9 cellular contexts compared by ENCODE assay signal in the genomic region with DNA sequence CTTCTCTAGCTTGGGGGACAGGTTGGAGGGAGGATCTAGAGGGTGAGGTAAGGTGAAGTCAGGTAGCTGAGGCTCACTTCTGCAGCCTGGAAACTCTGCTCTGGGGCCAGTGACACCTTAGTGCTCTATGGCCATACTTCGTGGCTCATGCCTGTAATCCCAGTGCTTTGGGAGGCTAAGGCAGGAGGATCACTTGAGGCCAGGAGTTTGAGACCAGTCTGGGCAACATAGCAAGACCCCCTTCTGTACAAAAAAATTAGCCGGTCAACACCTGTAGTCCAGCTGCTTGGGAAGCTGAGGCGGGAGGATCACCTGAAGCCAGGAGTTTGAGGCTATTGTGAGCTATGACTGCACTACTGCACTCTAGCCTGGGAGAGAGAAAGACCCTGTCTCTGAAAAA. TPM values are rescaled to one million over a fixed set of nuclear protein-coding genes. Genes with fewer than 3 reads are reported as not detected.
DNase-seq lines count a peak whose midpoint lies in the region; FAIRE-seq and TF ChIP-seq lines count a peak whose summit lies in the region.
"Had no signal": no experiment of that assay in that cellular context is flagged by ENCODE, and none has a peak within 500 bp of the region (broad histone marks: within the 10 kb centered on the region; RNA-seq: fewer than 3 reads in every experiment).

No MANE protein-coding gene starts in this region.

- no peak for TF ChIP-seq POLR2A in endothelial cell of umbilical vein (IDR thresholded peaks at IDR 0.05; ENCODE audit: low read depth, low read length)

- H3K79me2 ChIP-seq in OCI-LY3 (ENCODE audit: low read length) (no peaks in the 10 kb centered on the region), endothelial cell of umbilical vein (ENCODE audit: control insufficient read depth, insufficient read depth, low read length) (peaks cover 91% of the 10 kb centered on the region), trophoblast cell (ENCODE audit: control insufficient read depth, insufficient read depth, low read length, poor library complexity) (peaks cover 51% of the 10 kb centered on the region)

- H3K14ac ChIP-seq in trophoblast cell (ENCODE audit: low read length): no peak overlapping the region

- H4K8ac ChIP-seq in trophoblast cell (ENCODE audit: low read depth, low read length): peak overlapping the region; percentile 21

- H3K4me3 Mint-ChIP-seq in glutamatergic neuron (ENCODE audit: unreplicated experiment): no peak overlapping the region

- DNase-seq in AG10803 (ENCODE audit: low read depth): no peak
- DNase-seq in endothelial cell of umbilical vein (ENCODE audit: low read depth, low spot score): no peak
- no peak for DNase-seq in trophoblast cell
- DNase-seq in ecto neural progenitor cell (ENCODE audit: low spot score): no peak
- no peak for DNase-seq in glutamatergic neuron
- no peak for DNase-seq in HAP-1 (ENCODE audit: low spot score in 2 of 2)
- DNase-seq in activated CD4-positive, alpha-beta T cell treated with anti-CD3 and anti-CD28 coated beads, Interleukin-2, amount 50 U/mL, for 1 hour: no peak

- TF ChIP-seq CTCF in AG10803 (conservative IDR thresholded peaks at IDR 0.05; ENCODE audit: low read length) (no peak), OCI-LY3 (IDR thresholded peaks at IDR 0.05; ENCODE audit: low read depth, low read length) (no peak), endothelial cell of umbilical vein (IDR thresholded peaks at IDR 0.05; ENCODE audit: extremely low read depth in 1 of 2, insufficient read depth in 1 of 2, low read depth in 1 of 2, low read length in 2 of 2) (no peak), glutamatergic neuron (IDR thresholded peaks at IDR 0.05; ENCODE audit: partially characterized antibody, unreplicated experiment) (no peak)

- H3K27ac ChIP-seq in OCI-LY3 (ENCODE audit: low read length) (no peak overlapping the region), endothelial cell of umbilical vein (ENCODE audit: insufficient read depth, low read depth, low read length) (no peak overlapping the region), trophoblast cell (ENCODE audit: low read depth, low read length) (peak overlapping the region; percentile 82)

- H2AFZ ChIP-seq in OCI-LY3 (ENCODE audit: low read depth, low read length) (no peak overlapping the region), endothelial cell of umbilical vein (ENCODE audit: low read depth, low read length) (no peak overlapping the region), trophoblast cell (ENCODE audit: insufficient read depth, low read length, poor library complexity) (no peak overlapping the region)

- H3K23ac ChIP-seq in trophoblast cell (ENCODE audit: low read length): no peak overlapping the region

- peak overlapping the region; percentile 60 for H3K4ac ChIP-seq in trophoblast cell (ENCODE audit: low read depth, low read length)

- peaks cover 2% of the 10 kb centered on the region for H3K9me3 Mint-ChIP-seq in glutamatergic neuron (ENCODE audit: unreplicated experiment)

- H2BK120ac ChIP-seq in trophoblast cell (ENCODE audit: insufficient read depth, low read length, poor library complexity): peak overlapping the region; percentile 3

- peaks cover 9% of the 10 kb centered on the region for H3K27me3 Mint-ChIP-seq in glutamatergic neuron (ENCODE audit: unreplicated experiment)

- intact Hi-C loops in endothelial cell of umbilical vein (cut with micrococcal nuclease): loop anchor here (5.0 kb wide), 1 partner anchor 382 kb away; the partner anchor contains the start of gene MEF2D

- CTCF ChIA-PET in endothelial cell of umbilical vein (lab: Charles Lee): interaction anchor here (1.0 to 13.3 kb wide), 5 partner anchors 8 to 105 kb away, joined by 3 to 283 read pairs (median 6); no protein-coding TSS in a partner anchor

- peak overlapping the region; percentile 52 for H2BK5ac ChIP-seq in trophoblast cell (ENCODE audit: low read depth, low read length, poor library complexity)

- FAIRE-seq in endothelial cell of umbilical vein (lab: Jason Lieb, UNC): peak; percentile 48

- no peaks in the 10 kb centered on the region for H3K9me3 ChIP-seq in OCI-LY3 (ENCODE audit: insufficient read depth, low read length)
- H3K9me3 ChIP-seq in endothelial cell of umbilical vein (replicated peaks; ENCODE audit: control insufficient read depth, insufficient read depth, low read length): no peaks in the 10 kb centered on the region
- H3K9me3 ChIP-seq in trophoblast cell (ENCODE audit: insufficient read depth, low read depth, low read length): no peaks in the 10 kb centered on the region
- no peaks in the 10 kb centered on the region for H3K9me3 ChIP-seq in HAP-1
- H3K9me3 ChIP-seq: mucosa of descending colon had no signal

- peaks cover 30% of the 10 kb centered on the region for H3K4me1 Mint-ChIP-seq in glutamatergic neuron (ENCODE audit: low read depth, unreplicated experiment)

- H3K27ac Mint-ChIP-seq in glutamatergic neuron (ENCODE audit: unreplicated experiment): no peak overlapping the region

- H3K36me3 ChIP-seq in OCI-LY3 (replicated peaks; ENCODE audit: low read depth, low read length) (no peaks in the 10 kb centered on the region), endothelial cell of umbilical vein (ENCODE audit: control insufficient read depth in 2 of 2, extremely low read depth in 1 of 2, insufficient read depth in 2 of 2, low read length in 2 of 2) (peaks cover 0 to 4% of the 10 kb centered on the region in 2 experiments), trophoblast cell (ENCODE audit: control insufficient read depth in 1 of 2, insufficient read depth in 2 of 2, low read length in 2 of 2) (peaks cover 3 to 13% of the 10 kb centered on the region in 2 experiments), HAP-1 (replicated peaks) (peaks cover 30% of the 10 kb centered on the region)

- H3K9ac ChIP-seq in OCI-LY3 (ENCODE audit: low read length): no peak overlapping the region
- no peak overlapping the region for H3K9ac ChIP-seq in endothelial cell of umbilical vein (replicated peaks; ENCODE audit: extremely low read depth, insufficient read depth, low read length)
- H3K9ac ChIP-seq in trophoblast cell (ENCODE audit: low read length): no peak overlapping the region

- H4K12ac ChIP-seq in trophoblast cell (ENCODE audit: low read depth, low read length): no peak overlapping the region

- H3K36me3 Mint-ChIP-seq in glutamatergic neuron (ENCODE audit: unreplicated experiment): no peaks in the 10 kb centered on the region

- peak overlapping the region; percentile 29 for H3K4me2 ChIP-seq in OCI-LY3 (ENCODE audit: low read length)
- peak overlapping the region; percentile 29 for H3K4me2 ChIP-seq in endothelial cell of umbilical vein (ENCODE audit: insufficient read depth, low read length)
- no peak overlapping the region for H3K4me2 ChIP-seq in trophoblast cell (ENCODE audit: low read length)

- BruUV-seq in endothelial cell of umbilical vein (replicated peaks; lab: Mats Ljungman, UMichigan): no TSS peak

- no peak overlapping the region for H2AK5ac ChIP-seq in trophoblast cell (ENCODE audit: low read length)

- in situ Hi-C loops in HAP-1 (cut with MboI; ENCODE audit: low sequenced_read_pairs): no loop called here

- dilution Hi-C loops in endothelial cell of umbilical vein (cut with MboI; ENCODE audit: extremely low pct_ligation_motif_present, low sequenced_read_pairs): no loop called here

- peak overlapping the region; percentile 19 for H2BK12ac ChIP-seq in trophoblast cell (ENCODE audit: low read length)

- H4K20me1 ChIP-seq in OCI-LY3 (ENCODE audit: insufficient read depth, low read length) (peaks cover 2% of the 10 kb centered on the region; the same call in 1 of the 2 replicates), endothelial cell of umbilical vein (replicated peaks; ENCODE audit: control insufficient read depth, extremely low read depth, insufficient read depth, low read length) (no peaks in the 10 kb centered on the region)

- H3K4me3 ChIP-seq in AG10803 (ENCODE audit: low read length): peak overlapping the region; percentile 100
- H3K4me3 ChIP-seq in OCI-LY3 (ENCODE audit: low read length): no peak overlapping the region
- no peak overlapping the region for H3K4me3 ChIP-seq in endothelial cell of umbilical vein (replicated peaks in 1 of 3; ENCODE audit: insufficient read depth in 1 of 3, low read depth in 1 of 3, low read length in 3 of 3)
- H3K4me3 ChIP-seq in trophoblast cell (ENCODE audit: low read depth, low read length): no peak overlapping the region
- no peak overlapping the region for H3K4me3 ChIP-seq in HAP-1
- H3K4me3 ChIP-seq: mucosa of descending colon had no signal

- peaks cover 44% of the 10 kb centered on the region for H3K4me1 ChIP-seq in OCI-LY3 (ENCODE audit: low read length)
- H3K4me1 ChIP-seq in endothelial cell of umbilical vein (ENCODE audit: control insufficient read depth, extremely low read depth, insufficient read depth, low read length): peaks cover 69% of the 10 kb centered on the region
- H3K4me1 ChIP-seq in trophoblast cell (ENCODE audit: control insufficient read depth in 1 of 2, insufficient read depth in 2 of 2, low read length in 2 of 2): peaks cover 58 to 64% of the 10 kb centered on the region in 2 experiments
- peaks cover 45% of the 10 kb centered on the region for H3K4me1 ChIP-seq in HAP-1

- no peaks in the 10 kb centered on the region for H3K9me1 ChIP-seq in endothelial cell of umbilical vein (replicated peaks; ENCODE audit: control insufficient read depth, extremely low read depth, insufficient read depth, low read length)

- H4K91ac ChIP-seq in trophoblast cell (ENCODE audit: low read depth, low read length): peak overlapping the region; percentile 40

- peak overlapping the region; percentile 58 for H3K18ac ChIP-seq in trophoblast cell (ENCODE audit: low read length)

- WGBS in trophoblast cell (ENCODE audit: extremely low coverage, insufficient coverage, insufficient read length): no CpG with 5 or more reads among the region's 3 CpGs

- peaks cover 43% of the 10 kb centered on the region for H3K27me3 ChIP-seq in OCI-LY3 (ENCODE audit: low read depth, low read length)
- H3K27me3 ChIP-seq in endothelial cell of umbilical vein (ENCODE audit: control insufficient read depth in 2 of 2, insufficient read depth in 2 of 2, low read length in 2 of 2): no peaks in the 10 kb centered on the region
- no peaks in the 10 kb centered on the region for H3K27me3 ChIP-seq in trophoblast cell (ENCODE audit: insufficient read depth, low read length)
- H3K27me3 ChIP-seq in HAP-1 (ENCODE audit: low read depth): no peaks in the 10 kb centered on the region

- H3K79me1 ChIP-seq in trophoblast cell (ENCODE audit: low read length): peaks cover 60% of the 10 kb centered on the region

- POLR2A ChIA-PET in endothelial cell of umbilical vein (lab: Charles Lee): interaction anchor here (0.8 to 1.1 kb wide), 2 partner anchors 9 to 1116 kb away, joined by 4 read pairs; no protein-coding TSS in a partner anchor

RNA-seq across cellular contexts. Expression of gene LMNA, which starts 5.8 kb away (rescaled TPM):
- total RNA-seq in endothelial cell of umbilical vein (715 and 742 TPM in 2 replicates), glutamatergic neuron (ENCODE audit: unreplicated experiment) (47.7 TPM)
- polyA plus RNA-seq in endothelial cell of umbilical vein: 371 and 461 TPM in 2 replicates
- 321 and 340 TPM in 2 replicates for polyA plus RNA-seq in endothelial cell of umbilical vein (2011; cell fraction: cytosol; rRNA removed)
- polyA plus RNA-seq in endothelial cell of umbilical vein (2011; cell fraction: nucleus; rRNA removed): 623 and 650 TPM in 2 replicates
- polyA plus RNA-seq in endothelial cell of umbilical vein (2012): 280 and 286 TPM in 2 replicates
- 205 and 294 TPM in 2 replicates for polyA minus RNA-seq in endothelial cell of umbilical vein
- 389 TPM for polyA minus RNA-seq in endothelial cell of umbilical vein (2011; cell fraction: cytosol; rRNA and poly(A)+ RNA removed)
- 132 and 240 TPM in 2 replicates for polyA minus RNA-seq in endothelial cell of umbilical vein (2011; cell fraction: nucleus; rRNA and poly(A)+ RNA removed)
- polyA plus RNA-seq in trophoblast cell (2013): 414 and 457 TPM in 2 replicates

RNA-seq across cellular contexts. Expression of gene SEMA4A, which starts 33.1 kb away (rescaled TPM):
- total RNA-seq in endothelial cell of umbilical vein (1.5 and 1.6 TPM in 2 replicates), glutamatergic neuron (ENCODE audit: unreplicated experiment) (4.0 TPM)
- 0.97 and 1.5 TPM in 2 replicates for polyA plus RNA-seq in endothelial cell of umbilical vein
- 0.43 and 0.76 TPM in 2 replicates for polyA plus RNA-seq in endothelial cell of umbilical vein (2011; cell fraction: cytosol; rRNA removed)
- polyA plus RNA-seq in endothelial cell of umbilical vein (2011; cell fraction: nucleus; rRNA removed): 6.6 and 7.8 TPM in 2 replicates
- 0.68 and 1.1 TPM in 2 replicates for polyA plus RNA-seq in endothelial cell of umbilical vein (2012)
- 1.1 TPM in 2 replicates for polyA minus RNA-seq in endothelial cell of umbilical vein
- polyA minus RNA-seq in endothelial cell of umbilical vein (2011; cell fraction: cytosol; rRNA and poly(A)+ RNA removed): 6.5 TPM
- polyA minus RNA-seq in endothelial cell of umbilical vein (2011; cell fraction: nucleus; rRNA and poly(A)+ RNA removed): 1.3 and 1.7 TPM in 2 replicates
- polyA plus RNA-seq in trophoblast cell (2013): 0.47 and 0.83 TPM in 2 replicates

RNA-seq across cellular contexts. Expression of gene MEX3A, which starts 38.1 kb away (rescaled TPM):
- total RNA-seq in endothelial cell of umbilical vein (23.6 and 26.6 TPM in 2 replicates), glutamatergic neuron (ENCODE audit: unreplicated experiment) (114 TPM)
- polyA plus RNA-seq in endothelial cell of umbilical vein: 20.2 and 22.0 TPM in 2 replicates
- 14.0 and 16.6 TPM in 2 replicates for polyA plus RNA-seq in endothelial cell of umbilical vein (2011; cell fraction: cytosol; rRNA removed)
- polyA plus RNA-seq in endothelial cell of umbilical vein (2011; cell fraction: nucleus; rRNA removed): 17.9 and 22.9 TPM in 2 replicates
- 14.7 and 16.6 TPM in 2 replicates for polyA plus RNA-seq in endothelial cell of umbilical vein (2012)
- 26.8 and 30.9 TPM in 2 replicates for polyA minus RNA-seq in endothelial cell of umbilical vein
- polyA minus RNA-seq in endothelial cell of umbilical vein (2011; cell fraction: cytosol; rRNA and poly(A)+ RNA removed): 3.7 TPM
- 10.9 and 12.6 TPM in 2 replicates for polyA minus RNA-seq in endothelial cell of umbilical vein (2011; cell fraction: nucleus; rRNA and poly(A)+ RNA removed)
- polyA plus RNA-seq in trophoblast cell (2013): 38.9 and 40.4 TPM in 2 replicates

RNA-seq across cellular contexts. Expression of gene RAB25, which starts 59.4 kb away (rescaled TPM):
- not detected in 2 replicates for total RNA-seq in endothelial cell of umbilical vein
- not detected in 2 replicates for polyA plus RNA-seq in endothelial cell of umbilical vein
- polyA plus RNA-seq in endothelial cell of umbilical vein (2011; cell fraction: cytosol; rRNA removed): not detected in 2 replicates
- polyA plus RNA-seq in endothelial cell of umbilical vein (2011; cell fraction: nucleus; rRNA removed): not detected in 2 replicates
- polyA plus RNA-seq in endothelial cell of umbilical vein (2012): not detected in 2 replicates
- polyA minus RNA-seq in endothelial cell of umbilical vein: 0.53 TPM in 1 of 2 replicates, not detected in the other
- not detected for polyA minus RNA-seq in endothelial cell of umbilical vein (2011; cell fraction: cytosol; rRNA and poly(A)+ RNA removed)
- not detected in 2 replicates for polyA minus RNA-seq in endothelial cell of umbilical vein (2011; cell fraction: nucleus; rRNA and poly(A)+ RNA removed)
- polyA plus RNA-seq in trophoblast cell (2013): 92.3 and 94.0 TPM in 2 replicates
- total RNA-seq in glutamatergic neuron (ENCODE audit: unreplicated experiment): not detected

Comparison
In these comparisons a context has a peak if more than half of its experiments do, and no peak if none do; other contexts are left out.
1. RNA of gene LMNA, which starts 5.8 kb away (total RNA-seq): 715 to 742 TPM in endothelial cell of umbilical vein; 47.7 TPM in glutamatergic neuron (single experiment); every median in the first group is over 10 times any median in the second.